10 cellular contexts compared by ENCODE assay signal in the genomic region with DNA sequence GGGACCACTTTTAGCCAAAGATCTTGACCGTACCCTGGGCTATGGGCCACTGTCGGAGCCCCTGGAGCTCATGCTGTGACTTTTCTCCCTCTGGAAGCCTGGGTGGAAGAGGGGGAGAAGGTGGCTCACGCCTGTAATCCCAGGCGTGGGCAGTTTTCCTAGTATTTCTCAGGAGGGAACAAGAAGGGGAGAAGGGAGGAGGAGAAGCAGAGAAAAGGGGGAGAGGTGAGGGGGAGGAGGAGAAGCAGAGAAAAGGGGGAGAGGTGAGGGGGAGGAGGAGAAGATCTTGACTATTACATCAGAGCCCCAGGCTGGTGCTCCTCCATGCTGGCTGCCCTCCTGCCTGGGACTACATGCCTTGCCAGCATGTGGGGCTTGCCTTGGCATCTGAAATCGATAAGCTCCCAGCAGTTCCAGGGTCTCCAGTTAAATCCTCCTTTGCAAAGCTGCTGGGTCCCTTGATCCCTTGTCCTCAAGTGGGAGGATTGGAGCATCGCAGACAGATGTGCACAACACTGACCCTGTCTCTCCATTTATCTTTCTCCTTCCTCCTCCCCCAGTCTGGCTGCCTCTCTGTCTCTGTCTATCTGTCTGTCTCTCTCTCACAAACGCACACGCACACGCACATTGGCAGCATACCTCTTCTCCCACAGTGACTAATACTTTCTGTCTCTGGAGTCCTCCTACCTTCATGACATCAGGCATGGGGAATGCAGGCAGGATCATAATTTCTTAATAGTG. TPM values are rescaled to one million over a fixed set of nuclear protein-coding genes. Genes with fewer than 3 reads are reported as not detected.
DNase-seq lines count a peak whose midpoint lies in the region; ATAC-seq and TF ChIP-seq lines count a peak whose summit lies in the region.
"Had no signal": no experiment of that assay in that cellular context is flagged by ENCODE, and none has a peak within 500 bp of the region (broad histone marks: within the 10 kb centered on the region; RNA-seq: fewer than 3 reads in every experiment).

No MANE protein-coding gene starts in this region.

- TF ChIP-seq CTCF in choroid plexus epithelial cell (conservative IDR thresholded peaks at IDR 0.05; ENCODE audit: low read depth, low read length) (no peak), lung (IDR thresholded peaks at IDR 0.05; ENCODE audit: control extremely low read depth, extremely low read depth) (no peak), GM13976 (IDR thresholded peaks at IDR 0.05; ENCODE audit: borderline replicate concordance, control extremely low read depth, extremely low read depth, insufficient read depth, missing control alignments) (no peak)

- no peak overlapping the region for H2AFZ ChIP-seq in Karpas-422 (ENCODE audit: low read length)

- no peaks in the 10 kb centered on the region for H3K27me3 Mint-ChIP-seq in activated CD8-positive, alpha-beta T cell treated with anti-CD3 and anti-CD28 coated beads, Interleukin-2, amount 10 ng/mL, durations not matched to agents 7 days and 5 days (ENCODE audit: low read depth)

- H3K4me2 ChIP-seq in Karpas-422 (ENCODE audit: low read depth, low read length, poor library complexity, severe bottlenecking): no peak overlapping the region

- CTCF ChIA-PET in activated CD8-positive, alpha-beta T cell treated with anti-CD3 and anti-CD28 coated beads, Interleukin-2, amount 10 ng/mL, durations not matched to agents 7 days and 5 days (lab: Charles Lee): interaction anchor here (1.1 kb wide), 1 partner anchor 28 kb away, joined by 3 read pairs; no protein-coding TSS in a partner anchor

- no peaks in the 10 kb centered on the region for H3K4me1 Mint-ChIP-seq in activated CD8-positive, alpha-beta T cell treated with anti-CD3 and anti-CD28 coated beads, Interleukin-2, amount 10 ng/mL, durations not matched to agents 7 days and 5 days (ENCODE audit: low read depth)

- H3K9ac ChIP-seq in Karpas-422 (ENCODE audit: low read length): no peak overlapping the region

- no peaks in the 10 kb centered on the region for H4K20me1 ChIP-seq in Karpas-422 (ENCODE audit: insufficient read depth, low read depth, low read length)

- H3K9me2 ChIP-seq in Karpas-422 (replicated peaks; ENCODE audit: insufficient read depth, low read length): no peaks in the 10 kb centered on the region

- no peaks in the 10 kb centered on the region for H3K9me3 Mint-ChIP-seq in activated CD8-positive, alpha-beta T cell treated with anti-CD3 and anti-CD28 coated beads, Interleukin-2, amount 10 ng/mL, durations not matched to agents 7 days and 5 days (ENCODE audit: insufficient read depth)
- H3K9me3 Mint-ChIP-seq: effector memory CD8-positive, alpha-beta T cell had no signal

- no peaks in the 10 kb centered on the region for H3K79me2 ChIP-seq in Karpas-422 (ENCODE audit: low read length)

- no peaks in the 10 kb centered on the region for H3K36me3 Mint-ChIP-seq in activated CD8-positive, alpha-beta T cell treated with anti-CD3 and anti-CD28 coated beads, Interleukin-2, amount 10 ng/mL, durations not matched to agents 7 days and 5 days (ENCODE audit: low read depth)

- POLR2A ChIA-PET in activated CD8-positive, alpha-beta T cell treated with anti-CD3 and anti-CD28 coated beads, Interleukin-2, amount 10 ng/mL, durations not matched to agents 7 days and 5 days (lab: Charles Lee): no interaction called here

- no peak overlapping the region for H3K4me3 Mint-ChIP-seq in activated CD8-positive, alpha-beta T cell treated with anti-CD3 and anti-CD28 coated beads, Interleukin-2, amount 10 ng/mL, durations not matched to agents 7 days and 5 days
- H3K4me3 Mint-ChIP-seq: effector memory CD8-positive, alpha-beta T cell had no signal

- DNase-seq in 8988T (peak; percentile 39), Karpas-422 (peak; percentile 34), choroid plexus epithelial cell (ENCODE audit: low read depth) (peak; percentile 96), lung (ENCODE audit: low spot score) (no peak), HuH-7.5 (ENCODE audit: low spot score) (no peak), GOT3 (lab: John Stamatoyannopoulos, UW) (no peak), GM13976 (ENCODE audit: low spot score) (no peak)
- DNase-seq in activated CD8-positive, alpha-beta T cell treated with anti-CD3 and anti-CD28 coated beads, Interleukin-2, amount 10 ng/mL, durations not matched to agents 7 days and 5 days: no peak
- DNase-seq: effector memory CD8-positive, alpha-beta T cell; Kasumi-1 had no signal

- H3K4me3 ChIP-seq in Karpas-422 (ENCODE audit: low read length) (no peak overlapping the region), choroid plexus epithelial cell (ENCODE audit: low read depth, low read length) (no peak overlapping the region), lung (no peak overlapping the region)

- no peaks in the 10 kb centered on the region for H3K9me3 ChIP-seq in Karpas-422 (ENCODE audit: low read length)
- no peaks in the 10 kb centered on the region for H3K9me3 ChIP-seq in lung (ENCODE audit: control insufficient read depth in 2 of 2, insufficient read depth in 1 of 2, low read length in 1 of 2)

- no peak overlapping the region for H3K27ac ChIP-seq in Karpas-422 (ENCODE audit: low read length)
- peak overlapping the region; percentile 11 to 96 for H3K27ac ChIP-seq in lung (ENCODE audit: low read depth in 1 of 2, low read length in 1 of 2)

- H3K27me3 ChIP-seq in Karpas-422 (ENCODE audit: low read length) (no peaks in the 10 kb centered on the region), lung (ENCODE audit: control insufficient read depth, insufficient read depth) (no peaks in the 10 kb centered on the region)

- H3K36me3 ChIP-seq in Karpas-422 (ENCODE audit: insufficient read depth, low read length): no peaks in the 10 kb centered on the region
- H3K36me3 ChIP-seq in lung (ENCODE audit: control insufficient read depth in 2 of 2, insufficient read depth in 2 of 2, low read length in 2 of 2): no peaks in the 10 kb centered on the region

- 78 to 86% methylated on average over 9 of the region's 9 CpGs for WGBS in lung, 2 donors

- H3K4me1 ChIP-seq in Karpas-422 (ENCODE audit: low read length) (no peaks in the 10 kb centered on the region), lung (ENCODE audit: control insufficient read depth in 2 of 2, insufficient read depth in 2 of 2, low read length in 2 of 2) (peaks cover 0 to 7% of the 10 kb centered on the region in 2 donors)

- peak; percentile 64 for ATAC-seq in lung (ENCODE audit: insufficient read depth, low FRiP score)
- ATAC-seq in activated CD8-positive, alpha-beta T cell treated with anti-CD3 and anti-CD28 coated beads, Interleukin-2, amount 10 ng/mL, durations not matched to agents 7 days and 5 days: no peak
- ATAC-seq: effector memory CD8-positive, alpha-beta T cell had no signal

- H3K27ac Mint-ChIP-seq in activated CD8-positive, alpha-beta T cell treated with anti-CD3 and anti-CD28 coated beads, Interleukin-2, amount 10 ng/mL, durations not matched to agents 7 days and 5 days: no peak overlapping the region
- H3K27ac Mint-ChIP-seq: effector memory CD8-positive, alpha-beta T cell had no signal

- in situ Hi-C loops in GM13976 (cut with MboI; ENCODE audit: low sequenced_read_pairs, unreplicated experiment): no loop called here

RNA-seq across cellular contexts. Expression of a gene that starts 41.6 kb away (rescaled TPM):
- not detected in 2 replicates for total RNA-seq in Karpas-422 (2014; rRNA removed; shearing (Covaris generic); ENCODE audit: low replicate concordance)
- 10 to 100 TPM; 22.5 to 28.7 TPM for total RNA-seq in lung
- polyA plus RNA-seq in lung: 10 to 100 TPM; 12.6 to 22.2 TPM
- not detected for total RNA-seq in activated CD8-positive, alpha-beta T cell treated with anti-CD3 and anti-CD28 coated beads, Interleukin-2, amount 10 ng/mL, durations not matched to agents 7 days and 5 days

RNA-seq across cellular contexts. Expression of a gene that starts 44.4 kb away (rescaled TPM):
- not detected in 2 replicates for total RNA-seq in Karpas-422 (2014; rRNA removed; shearing (Covaris generic); ENCODE audit: low replicate concordance)
- total RNA-seq in lung: 10 to 100 TPM; 38.3 to 71.0 TPM
- polyA plus RNA-seq in lung: 10 to 100 TPM in 1 of 2 donors, 1 to 10 TPM in 1; 5.7 to 15.7 TPM
- under 1 TPM; 0.16 to 0.18 TPM for total RNA-seq in activated CD8-positive, alpha-beta T cell treated with anti-CD3 and anti-CD28 coated beads, Interleukin-2, amount 10 ng/mL, durations not matched to agents 7 days and 5 days

Comparison
In these comparisons a context has a peak if more than half of its experiments do, and no peak if none do; other contexts are left out.
1. DNase-seq: peak in 8988T (single experiment), Karpas-422 (single experiment) and choroid plexus epithelial cell (single experiment); none in lung (single experiment), HuH-7.5 (single experiment), GOT3 (single experiment), GM13976 (single experiment) and activated CD8-positive, alpha-beta T cell treated with anti-CD3 and anti-CD28 coated beads, Interleukin-2, amount 10 ng/mL, durations not matched to agents 7 days and 5 days (single experiment).
2. RNA of a gene that starts 41.6 kb away (total RNA-seq): 22.5 to 28.7 TPM in lung; not detected in Karpas-422 and not detected in activated CD8-positive, alpha-beta T cell treated with anti-CD3 and anti-CD28 coated beads, Interleukin-2, amount 10 ng/mL, durations not matched to agents 7 days and 5 days; every median in the first group is over 10 times any median in the second.
3. RNA of a gene that starts 44.4 kb away (total RNA-seq): 38.3 to 71.0 TPM in lung; 0.16 to 0.18 TPM in activated CD8-positive, alpha-beta T cell treated with anti-CD3 and anti-CD28 coated beads, Interleukin-2, amount 10 ng/mL, durations not matched to agents 7 days and 5 days and not detected in Karpas-422; every median in the first group is over 10 times any median in the second.